Comparison of ENCODE assay signal across 8 cellular contexts in genomic region chr22:21417806-21418205, GRCh38. TPM values are rescaled to one million over a fixed set of nuclear protein-coding genes. Genes with fewer than 3 reads are reported as not detected.
A peak's percentile ranks its signal among the peaks of the same experiment; 100 is the strongest.
DNase-seq lines count a peak whose midpoint lies in the region; ATAC-seq and TF ChIP-seq lines count a peak whose summit lies in the region.
"Not testable (repeated sequence)": the region's sequence is repeated elsewhere in the genome, so short reads cannot be mapped to it uniquely, and the experiment has no call there.

No MANE protein-coding gene starts in this region.

- not testable (repeated sequence) for H3K79me2 ChIP-seq in HCT116 (ENCODE audit: insufficient read depth, low read length); osteoblast (ENCODE audit: insufficient read depth, low read length)

- not testable (repeated sequence) for BruUV-seq in HCT116 (replicated peaks; lab: Mats Ljungman, UMichigan)

- peak; percentile 7 for ATAC-seq in GM18498 (IDR thresholded peaks at IDR 0.05; ENCODE audit: unreplicated experiment)
- peak; percentile 57 for ATAC-seq in HCT116
- ATAC-seq in HG03520 (IDR thresholded peaks at IDR 0.05; ENCODE audit: unreplicated experiment): peak; percentile 34
- ATAC-seq in left ventricle myocardium superior: peak; percentile 15

- CTCF ChIA-PET in HCT116 (lab: Charles Lee): not testable (repeated sequence)

- WGBS in thymus: under 1% methylated on average over 17 of the region's 39 CpGs

- H3K4me1 ChIP-seq in HCT116 (ENCODE audit: control insufficient read depth in 1 of 2, insufficient read depth in 2 of 2, low read length in 2 of 2); osteoblast (ENCODE audit: insufficient read depth, low read length); thymus (ENCODE audit: control insufficient read depth, insufficient read depth, low read length): not testable (repeated sequence)

- RAD21 ChIA-PET in HCT116 (lab: Charles Lee; ENCODE audit: low non-redundant PET in 1 of 2, low total read pairs in 2 of 2, uncharacterized antibody in 2 of 2, unreplicated experiment in 2 of 2): not testable (repeated sequence)

- H3K36me3 ChIP-seq in HCT116 (ENCODE audit: control insufficient read depth in 1 of 2, insufficient read depth in 2 of 2, low read length in 2 of 2); brain microvascular endothelial cell (replicated peaks); osteoblast (ENCODE audit: insufficient read depth, low read length); thymus (ENCODE audit: control insufficient read depth, insufficient read depth): not testable (repeated sequence)

- not testable (repeated sequence) for DNase-seq in HCT116 (ENCODE audit: low read depth, low spot score); brain microvascular endothelial cell; osteoblast (ENCODE audit: insufficient read length, low spot score, missing footprints)
- DNase-seq in activated CD4-positive, alpha-beta T cell treated with anti-CD3 and anti-CD28 coated beads for 48 hours: peak; percentile 33
- peak; percentile 52 for DNase-seq in left ventricle myocardium superior

- in situ Hi-C loops in brain microvascular endothelial cell (cut with HindIII; ENCODE audit: low pct_ligation_motif_present, low sequenced_read_pairs): not testable (repeated sequence)

- not testable (repeated sequence) for H3K9me2 ChIP-seq in HCT116 (ENCODE audit: insufficient read depth)

- intact Hi-C loops in HCT116 (cut with micrococcal nuclease); left ventricle myocardium superior (cut with micrococcal nuclease): not testable (repeated sequence)

- TF ChIP-seq POLR2A in HCT116 (IDR thresholded peaks at IDR 0.05; ENCODE audit: borderline replicate concordance, extremely low read depth, insufficient read depth, insufficient read length): not testable (repeated sequence)

- H3K4me3 ChIP-seq in HCT116 (replicated peaks in 1 of 2; ENCODE audit: low read depth in 1 of 2, low read length in 2 of 2): peak overlapping the region; percentile 46 to 50; a peak in 3 of 4 replicates
- H3K4me3 ChIP-seq in brain microvascular endothelial cell (ENCODE audit: low read depth, low read length): peak overlapping the region; percentile 40
- peak overlapping the region; percentile 45 for H3K4me3 ChIP-seq in osteoblast (ENCODE audit: insufficient read depth, low read length)
- peak overlapping the region; percentile 32 for H3K4me3 ChIP-seq in thymus (ENCODE audit: low read length)

- H3K27ac ChIP-seq in HCT116 (ENCODE audit: low read depth, low read length): peak overlapping the region; percentile 35; the same call in 1 of the 2 replicates
- not testable (repeated sequence) for H3K27ac ChIP-seq in brain microvascular endothelial cell; osteoblast (ENCODE audit: low read depth, low read length); thymus (ENCODE audit: low read depth)

- H3K9ac ChIP-seq in HCT116 (ENCODE audit: low read length): peak overlapping the region; percentile 45

- not testable (repeated sequence) for TF ChIP-seq RAD21 in HCT116 (IDR thresholded peaks at IDR 0.05; ENCODE audit: low read depth)

- TF ChIP-seq CTCF in HCT116 (IDR thresholded peaks at IDR 0.05 in 2 of 3, conservative IDR thresholded peaks at IDR 0.05 in 1 of 3; ENCODE audit: borderline replicate concordance in 1 of 3, insufficient read depth in 1 of 3, low read depth in 2 of 3, low read length in 2 of 3); brain microvascular endothelial cell (IDR thresholded peaks at IDR 0.05; ENCODE audit: low read depth, low read length, missing control alignments); osteoblast (IDR thresholded peaks at IDR 0.05; ENCODE audit: extremely low read depth, low read depth, low read length): not testable (repeated sequence)

- not testable (repeated sequence) for H3K27me3 ChIP-seq in HCT116 (ENCODE audit: insufficient read depth, low read length); brain microvascular endothelial cell (replicated peaks); osteoblast (ENCODE audit: insufficient read depth, low read length); thymus (ENCODE audit: control insufficient read depth, insufficient read depth)

- POLR2A ChIA-PET in HCT116 (lab: Charles Lee): not testable (repeated sequence)

- H2AFZ ChIP-seq in HCT116 (ENCODE audit: low read depth, low read length, poor library complexity, severe bottlenecking); osteoblast (ENCODE audit: low read length): not testable (repeated sequence)

- H3K9me3 ChIP-seq in HCT116 (ENCODE audit: control insufficient read depth in 1 of 2, insufficient read depth in 1 of 2, low read depth in 1 of 2, low read length in 2 of 2); osteoblast (ENCODE audit: low read depth, low read length); thymus (ENCODE audit: control insufficient read depth): not testable (repeated sequence)

- H4K20me1 ChIP-seq in HCT116 (ENCODE audit: insufficient read depth); osteoblast (ENCODE audit: insufficient read depth, low read length): not testable (repeated sequence)

- peak overlapping the region; percentile 54 for H3K4me2 ChIP-seq in HCT116 (ENCODE audit: low read length)
- H3K4me2 ChIP-seq in osteoblast (ENCODE audit: insufficient read depth, low read length): not testable (repeated sequence)

RNA-seq across cellular contexts. Expression of gene HIC2, which starts 0.6 kb away (rescaled TPM):
- 6.7 TPM for total RNA-seq in HCT116 (2021; ENCODE audit: unreplicated experiment)
- polyA plus RNA-seq in HCT116 (2012): 3.1 and 3.4 TPM in 2 replicates
- 1.2 TPM for total RNA-seq in left ventricle myocardium superior
- 1.4 and 2.1 TPM in 2 replicates for total RNA-seq in osteoblast
- polyA plus RNA-seq in thymus: 2.8 TPM

RNA-seq across cellular contexts. Expression of gene RIMBP3B, which starts 34.3 kb away (rescaled TPM):
- total RNA-seq in HCT116 (2021; ENCODE audit: unreplicated experiment) (0.25 TPM), left ventricle myocardium superior (0.05 TPM), osteoblast (0.29 TPM in 1 of 2 replicates, not detected in the other)
- polyA plus RNA-seq in HCT116 (2012): 0.03 TPM in 1 of 2 replicates, not detected in the other
- polyA plus RNA-seq in thymus: 0.68 TPM

RNA-seq across cellular contexts. Expression of gene TMEM191C, which starts 49.4 kb away (rescaled TPM):
- total RNA-seq in HCT116 (2021; ENCODE audit: unreplicated experiment) (3.1 TPM), left ventricle myocardium superior (0.74 TPM), osteoblast (0.59 and 0.72 TPM in 2 replicates)
- polyA plus RNA-seq in HCT116 (2012): 3.7 and 4.4 TPM in 2 replicates
- polyA plus RNA-seq in thymus: 5.1 TPM

Comparison
In these comparisons a context has a peak if more than half of its experiments do, and no peak if none do; other contexts are left out.
1. ATAC-seq: peak in every context shown above with its lines; median percentile 57 in HCT116; 34 in HG03520; 15 in left ventricle myocardium superior; 7 in GM18498.